Comparison of ENCODE assay signal across 10 cellular contexts in genomic region chr6:154931741-154932424, GRCh38.
DNase-seq lines count a peak whose midpoint lies in the region; ATAC-seq lines count a peak whose summit lies in the region.
"Had no signal": no experiment of that assay in that cellular context is flagged by ENCODE, and none has a peak within 500 bp of the region (broad histone marks: within the 10 kb centered on the region; RNA-seq: fewer than 3 reads in every experiment).

No MANE protein-coding gene starts in this region.

- CTCF ChIA-PET in activated naive CD4-positive, alpha-beta T cell treated with anti-CD3 and anti-CD28 coated beads for 36 hours (lab: Charles Lee) = interaction anchor here (1.1 to 6.3 kb wide), 4 partner anchors 8 to 384 kb away, joined by 3 to 101 read pairs (median 4); no protein-coding TSS in a partner anchor

- DNase-seq in activated naive CD4-positive, alpha-beta T cell treated with anti-CD3 and anti-CD28 coated beads for 36 hours = no peak
- DNase-seq in SKM-1 (lab: John Stamatoyannopoulos, UW; ENCODE audit: unreplicated experiment) (peak; percentile 8), fibroblast of peridontal ligament (ENCODE audit: extremely low read depth) (peak; percentile 93)
- no peak for DNase-seq in stimulated activated CD4-positive, alpha-beta T cell treated with anti-CD3 and anti-CD28 coated beads, Interleukin-4, amount 100 ng/mL, for 24 hours
- DNase-seq in activated CD8-positive, alpha-beta memory T cell treated with anti-CD3 and anti-CD28 coated beads, Interleukin-2, amount 50 U/mL, for 4 hours = no peak
- DNase-seq: 8988T had no signal

- no peaks in the 10 kb centered on the region for H3K27me3 Mint-ChIP-seq in activated naive CD4-positive, alpha-beta T cell treated with anti-CD3 and anti-CD28 coated beads, Interleukin-2, amount 50 U/mL, for 24 hours
- H3K27me3 Mint-ChIP-seq in activated naive CD4-positive, alpha-beta T cell treated with anti-CD3 and anti-CD28 coated beads for 36 hours (ENCODE audit: low read depth) = no peaks in the 10 kb centered on the region
- H3K27me3 Mint-ChIP-seq in stimulated activated memory B cell treated with anti-CD40 and anti-IgM and Interleukin-4, amounts not matched to agents 10 μg/mL and 1 μg/mL and 100 μg/mL, for 72 hours = no peaks in the 10 kb centered on the region
- H3K27me3 Mint-ChIP-seq: activated naive CD8-positive, alpha-beta T cell had no signal

- intact Hi-C loops in activated naive CD4-positive, alpha-beta T cell treated with anti-CD3 and anti-CD28 coated beads for 36 hours (cut with micrococcal nuclease) = no loop called here

- H3K9me3 Mint-ChIP-seq in activated naive CD4-positive, alpha-beta T cell treated with anti-CD3 and anti-CD28 coated beads, Interleukin-2, amount 50 U/mL, for 24 hours = no peaks in the 10 kb centered on the region
- no peaks in the 10 kb centered on the region for H3K9me3 Mint-ChIP-seq in activated naive CD4-positive, alpha-beta T cell treated with anti-CD3 and anti-CD28 coated beads for 36 hours
- no peaks in the 10 kb centered on the region for H3K9me3 Mint-ChIP-seq in stimulated activated memory B cell treated with anti-CD40 and anti-IgM and Interleukin-4, amounts not matched to agents 10 μg/mL and 1 μg/mL and 100 μg/mL, for 72 hours

- H3K4me1 Mint-ChIP-seq in activated naive CD4-positive, alpha-beta T cell treated with anti-CD3 and anti-CD28 coated beads, Interleukin-2, amount 50 U/mL, for 24 hours = peaks cover 5% of the 10 kb centered on the region
- peaks cover 3% of the 10 kb centered on the region for H3K4me1 Mint-ChIP-seq in activated naive CD4-positive, alpha-beta T cell treated with anti-CD3 and anti-CD28 coated beads for 36 hours (ENCODE audit: low read depth)
- peaks cover 28% of the 10 kb centered on the region for H3K4me1 Mint-ChIP-seq in stimulated activated memory B cell treated with anti-CD40 and anti-IgM and Interleukin-4, amounts not matched to agents 10 μg/mL and 1 μg/mL and 100 μg/mL, for 72 hours

- H3K27ac Mint-ChIP-seq in activated naive CD4-positive, alpha-beta T cell treated with anti-CD3 and anti-CD28 coated beads, Interleukin-2, amount 50 U/mL, for 24 hours = peak overlapping the region; percentile 47
- H3K27ac Mint-ChIP-seq in activated naive CD4-positive, alpha-beta T cell treated with anti-CD3 and anti-CD28 coated beads for 36 hours = no peak overlapping the region
- H3K27ac Mint-ChIP-seq in stimulated activated memory B cell treated with anti-CD40 and anti-IgM and Interleukin-4, amounts not matched to agents 10 μg/mL and 1 μg/mL and 100 μg/mL, for 72 hours = peak overlapping the region; percentile 60
- H3K27ac Mint-ChIP-seq: activated naive CD8-positive, alpha-beta T cell had no signal

- H3K4me3 Mint-ChIP-seq in activated naive CD4-positive, alpha-beta T cell treated with anti-CD3 and anti-CD28 coated beads, Interleukin-2, amount 50 U/mL, for 24 hours = no peak overlapping the region
- H3K4me3 Mint-ChIP-seq in activated naive CD4-positive, alpha-beta T cell treated with anti-CD3 and anti-CD28 coated beads for 36 hours = no peak overlapping the region
- H3K4me3 Mint-ChIP-seq in stimulated activated memory B cell treated with anti-CD40 and anti-IgM and Interleukin-4, amounts not matched to agents 10 μg/mL and 1 μg/mL and 100 μg/mL, for 72 hours = no peak overlapping the region
- H3K4me3 Mint-ChIP-seq: activated naive CD8-positive, alpha-beta T cell had no signal

- H3K36me3 Mint-ChIP-seq in activated naive CD4-positive, alpha-beta T cell treated with anti-CD3 and anti-CD28 coated beads, Interleukin-2, amount 50 U/mL, for 24 hours = no peaks in the 10 kb centered on the region
- peaks cover 1% of the 10 kb centered on the region for H3K36me3 Mint-ChIP-seq in activated naive CD4-positive, alpha-beta T cell treated with anti-CD3 and anti-CD28 coated beads for 36 hours (ENCODE audit: low read depth)
- H3K36me3 Mint-ChIP-seq in stimulated activated memory B cell treated with anti-CD40 and anti-IgM and Interleukin-4, amounts not matched to agents 10 μg/mL and 1 μg/mL and 100 μg/mL, for 72 hours = no peaks in the 10 kb centered on the region

- peak; percentile 48 for ATAC-seq in stimulated activated memory B cell treated with anti-CD40 and anti-IgM and Interleukin-4, amounts not matched to agents 10 μg/mL and 1 μg/mL and 100 μg/mL, for 72 hours
- no peak for ATAC-seq in HG03354 (IDR thresholded peaks at IDR 0.05; ENCODE audit: poor library complexity, severe bottlenecking, unreplicated experiment)

Comparison
In these comparisons a context has a peak if more than half of its experiments do, and no peak if none do; other contexts are left out.
1. DNase-seq: peak in SKM-1 (single experiment) and fibroblast of peridontal ligament (single experiment); none in activated naive CD4-positive, alpha-beta T cell treated with anti-CD3 and anti-CD28 coated beads for 36 hours (single experiment), stimulated activated CD4-positive, alpha-beta T cell treated with anti-CD3 and anti-CD28 coated beads, Interleukin-4, amount 100 ng/mL, for 24 hours (single experiment) and activated CD8-positive, alpha-beta memory T cell treated with anti-CD3 and anti-CD28 coated beads, Interleukin-2, amount 50 U/mL, for 4 hours (single experiment).